30 cellular contexts compared by ENCODE assay signal in genomic region chr15:74585857-74586256, GRCh38.
"Had no signal": no experiment of that assay in that cellular context is flagged by ENCODE, and none has a peak within 500 bp of the region (broad histone marks: within the 10 kb centered on the region; RNA-seq: fewer than 3 reads in every experiment).

No MANE protein-coding gene starts in this region.

- H3K9me3 Mint-ChIP-seq: activated CD4-positive, alpha-beta memory T cell treated with anti-CD3 and anti-CD28 coated beads for 36 hours; activated T-helper 1 cell treated with anti-CD3 and anti-CD28 coated beads, Interleukin-12 subunit alpha, Interleukin-12 subunit beta, Interleukin-2, Interleukin-4 antibody, amounts not matched to agents 30 ng/mL and 10 ng/mL and 1 ng/mL, durations not matched to agents 14 hours and 24 hours and 36 hours; immature natural killer cell; naive thymus-derived CD4-positive, alpha-beta T cell; T-helper 2 cell treated with Interferon-gamma antibody and Interleukin-4, amounts not matched to agents 5 μg/mL and 100 μg/mL, for 36 hours had no signal

- H3K27ac ChIP-seq: brain microvascular endothelial cell, ovary, psoas muscle, sigmoid colon, suprapubic skin, tibial artery had no signal

- H3K4me3 ChIP-seq: ovary, psoas muscle, sigmoid colon, suprapubic skin, tibial artery had no signal

- H3K27ac Mint-ChIP-seq: activated CD4-positive, alpha-beta memory T cell treated with anti-CD3 and anti-CD28 coated beads for 36 hours; activated T-helper 1 cell treated with anti-CD3 and anti-CD28 coated beads, Interleukin-12 subunit alpha, Interleukin-12 subunit beta, Interleukin-2, Interleukin-4 antibody, amounts not matched to agents 30 ng/mL and 10 ng/mL and 1 ng/mL, durations not matched to agents 14 hours and 24 hours and 36 hours; T-helper 2 cell treated with Interferon-gamma antibody and Interleukin-4, amounts not matched to agents 5 μg/mL and 100 μg/mL, for 36 hours had no signal

- ATAC-seq: esophagus mucosa; naive thymus-derived CD4-positive, alpha-beta T cell; psoas muscle had no signal

- H3K4me3 Mint-ChIP-seq: activated CD4-positive, alpha-beta memory T cell treated with anti-CD3 and anti-CD28 coated beads for 36 hours; activated T-helper 1 cell treated with anti-CD3 and anti-CD28 coated beads, Interleukin-12 subunit alpha, Interleukin-12 subunit beta, Interleukin-2, Interleukin-4 antibody, amounts not matched to agents 30 ng/mL and 10 ng/mL and 1 ng/mL, durations not matched to agents 14 hours and 24 hours and 36 hours; immature natural killer cell; naive thymus-derived CD4-positive, alpha-beta T cell; T-helper 2 cell treated with Interferon-gamma antibody and Interleukin-4, amounts not matched to agents 5 μg/mL and 100 μg/mL, for 36 hours had no signal

- DNase-seq: activated CD4-positive, alpha-beta memory T cell treated with anti-CD3 and anti-CD28 coated beads for 36 hours; activated CD4-positive, alpha-beta T cell treated with anti-CD3 and anti-CD28 coated beads for 48 hours; activated CD8-positive, alpha-beta memory T cell treated with anti-CD3 and anti-CD28 coated beads, Interleukin-2, amount 50 U/mL, for 4 hours; activated gamma-delta T cell; activated naive CD4-positive, alpha-beta T cell treated with anti-CD3 and anti-CD28 coated beads, Interleukin-2, amount 50 U/mL, for 16 hours; activated T-cell treated with anti-CD3 and anti-CD28 coated beads, Interleukin-2, amount 50 U/mL, for 1 hour; amniotic stem cell; brain microvascular endothelial cell; caudate nucleus; cortex of kidney; foreskin fibroblast; head of caudate nucleus; hippocampal formation; immature natural killer cell; midbrain; naive thymus-derived CD4-positive, alpha-beta T cell; ovary; psoas muscle; sigmoid colon; small intestine; stimulated activated CD4-positive, alpha-beta T cell treated with anti-CD3 and anti-CD28 coated beads, Interleukin-1b, Interleukin-23, amount 100 ng/mL, for 48 hours; stimulated activated CD4-positive, alpha-beta T cell treated with anti-CD3 and anti-CD28 coated beads, Interleukin-4, amount 100 ng/mL, for 4 hours; stimulated activated CD8-positive, alpha-beta memory T cell treated with anti-CD3 and anti-CD28 coated beads, Interleukin-4, amount 100 ng/mL, for 48 hours; stimulated activated naive CD4-positive, alpha-beta T cell; T-helper 1 cell; tibial artery had no signal

- H3K27me3 Mint-ChIP-seq: activated CD4-positive, alpha-beta memory T cell treated with anti-CD3 and anti-CD28 coated beads for 36 hours; naive thymus-derived CD4-positive, alpha-beta T cell had no signal

- H3K4me1 ChIP-seq: psoas muscle, sigmoid colon had no signal

- H3K36me3 ChIP-seq: brain microvascular endothelial cell, ovary had no signal

- H3K27me3 ChIP-seq: brain microvascular endothelial cell, ovary, sigmoid colon, suprapubic skin, tibial artery had no signal

- H3K9me3 ChIP-seq: ovary, psoas muscle, sigmoid colon, suprapubic skin, tibial artery had no signal
